Comparison of ENCODE assay signal across 28 cellular contexts in genomic region chr20:45209924-45210323, GRCh38. TPM values are rescaled to one million over a fixed set of nuclear protein-coding genes. Genes with fewer than 3 reads are reported as not detected.
"Had no signal": no experiment of that assay in that cellular context is flagged by ENCODE, and none has a peak within 500 bp of the region (broad histone marks: within the 10 kb centered on the region; RNA-seq: fewer than 3 reads in every experiment).

No MANE protein-coding gene starts in this region.

- H3K36me3 ChIP-seq: esophagus squamous epithelium, spleen, tibial nerve, upper lobe of right lung, vagina had no signal

- H3K9me3 ChIP-seq: esophagus squamous epithelium, spleen, testis, tibial nerve, upper lobe of right lung, vagina had no signal

- H3K4me1 ChIP-seq: esophagus squamous epithelium, spleen, testis, tibial nerve, upper lobe of right lung, vagina had no signal

- DNase-seq: esophagus squamous epithelium; foreskin fibroblast; left colon; left ventricle myocardium superior; mesenchymal stem cell; naive thymus-derived CD4-positive, alpha-beta T cell; nephron progenitor cell; spleen; stimulated activated CD4-positive, alpha-beta T cell treated with anti-CD3 and anti-CD28 coated beads, Interleukin-15, amount 100 ng/mL, for 24 hours; stimulated activated CD4-positive, alpha-beta T cell treated with anti-CD3 and anti-CD28 coated beads, Interleukin-1b, Interleukin-23, amount 100 ng/mL, for 48 hours; stimulated activated CD4-positive, alpha-beta T cell treated with anti-CD3 and anti-CD28 coated beads, Interleukin-4, amount 100 ng/mL, for 4 hours; stimulated activated naive B cell treated with anti-CD40 and anti-IgM and Interleukin-4, amounts not matched to agents 10 μg/mL and 1 μg/mL and 100 μg/mL, for 72 hours; stimulated activated naive CD8-positive, alpha-beta T cell treated with anti-CD3 and anti-CD28 coated beads, Interleukin-15, amount 100 ng/mL, for 72 hours; testis; upper lobe of right lung had no signal

- H3K4me3 ChIP-seq: esophagus squamous epithelium, hepatocyte, lung, spleen, testis, tibial nerve, upper lobe of right lung, vagina had no signal

- FAIRE-seq: colon had no signal

- H3K27me3 ChIP-seq: testis, tibial nerve, vagina had no signal

- ATAC-seq: left colon; left ventricle myocardium superior; naive thymus-derived CD4-positive, alpha-beta T cell; sciatic nerve; stimulated activated naive B cell treated with anti-CD40 and anti-IgM and Interleukin-4, amounts not matched to agents 10 μg/mL and 1 μg/mL and 100 μg/mL, for 72 hours; stimulated activated naive CD8-positive, alpha-beta T cell treated with anti-CD3 and anti-CD28 coated beads, Interleukin-15, amount 100 ng/mL, for 72 hours; upper lobe of right lung had no signal

- H3K27ac ChIP-seq: esophagus squamous epithelium, hepatocyte, spleen, testis, tibial nerve, upper lobe of right lung, vagina had no signal

RNA-seq across cellular contexts. Expression of gene SEMG1, which starts 3.1 kb away (rescaled TPM):
- total RNA-seq: epithelial cell of proximal tubule; esophagus squamous epithelium; hepatocyte; kidney epithelial cell; left ventricle myocardium superior; mononuclear cell; naive thymus-derived CD4-positive, alpha-beta T cell; osteoblast; pulmonary artery endothelial cell; sciatic nerve; skeletal muscle tissue; subcutaneous adipose tissue; testis; tibial nerve; upper lobe of right lung; vagina had no signal
- polyA plus RNA-seq: hepatocyte; lung; naive thymus-derived CD4-positive, alpha-beta T cell; spleen had no signal

RNA-seq across cellular contexts. Expression of gene SEMG2, which starts 11.2 kb away (rescaled TPM):
- total RNA-seq: epithelial cell of proximal tubule; esophagus squamous epithelium; hepatocyte; kidney epithelial cell; left colon; left ventricle myocardium superior; lung; mononuclear cell; naive thymus-derived CD4-positive, alpha-beta T cell; osteoblast; pulmonary artery endothelial cell; sciatic nerve; skeletal muscle tissue; spleen; subcutaneous adipose tissue; testis; tibial nerve; upper lobe of right lung; vagina had no signal
- polyA plus RNA-seq: hepatocyte; lung; naive thymus-derived CD4-positive, alpha-beta T cell; spleen had no signal

RNA-seq across cellular contexts. Expression of gene PI3, which starts 35.2 kb away (rescaled TPM):
- total RNA-seq: epithelial cell of proximal tubule; kidney epithelial cell; mononuclear cell; naive thymus-derived CD4-positive, alpha-beta T cell; osteoblast; pulmonary artery endothelial cell; skeletal muscle tissue; subcutaneous adipose tissue; tibial nerve had no signal
- polyA plus RNA-seq: naive thymus-derived CD4-positive, alpha-beta T cell had no signal

RNA-seq across cellular contexts. Expression of gene SLPI, which starts 44.4 kb away (rescaled TPM):
- total RNA-seq: pulmonary artery endothelial cell, skeletal muscle tissue had no signal
- polyA plus RNA-seq: naive thymus-derived CD4-positive, alpha-beta T cell had no signal
